8 cellular contexts compared by ENCODE assay signal in genomic region chr6:56842602-56843475, GRCh38.
DNase-seq lines count a peak whose midpoint lies in the region; ATAC-seq and TF ChIP-seq lines count a peak whose summit lies in the region.

No MANE protein-coding gene starts in this region.

- TF ChIP-seq POLR2A in NB4 (IDR thresholded peaks at IDR 0.05; ENCODE audit: extremely low read depth, insufficient read length) = no peak

- peaks cover 50% of the 10 kb centered on the region for H3K27me3 Mint-ChIP-seq in activated CD4-positive, alpha-beta T cell treated with anti-CD3 and anti-CD28 coated beads for 36 hours
- peaks cover 64% of the 10 kb centered on the region for H3K27me3 Mint-ChIP-seq in activated CD4-positive, alpha-beta memory T cell treated with anti-CD3 and anti-CD28 coated beads, Interleukin-2, amount 10 ng/mL, durations not matched to agents 7 days and 5 days
- H3K27me3 Mint-ChIP-seq in neural crest cell (ENCODE audit: low read depth) = no peaks in the 10 kb centered on the region

- CTCF ChIA-PET in activated CD4-positive, alpha-beta T cell treated with anti-CD3 and anti-CD28 coated beads for 36 hours (lab: Charles Lee) = no interaction called here
- CTCF ChIA-PET in HEK293T (lab: Yijun Ruan, JAX) = interaction anchor here (1.1 to 1.5 kb wide), 2 partner anchors 22 to 36 kb away, joined by 4 to 8 read pairs; no protein-coding TSS in a partner anchor
- CTCF ChIA-PET in activated CD4-positive, alpha-beta memory T cell treated with anti-CD3 and anti-CD28 coated beads, Interleukin-2, amount 10 ng/mL, durations not matched to agents 7 days and 5 days (lab: Charles Lee) = interaction anchor here (2.2 kb wide), 1 partner anchor 9 kb away, joined by 16 read pairs; no protein-coding TSS in a partner anchor

- no peaks in the 10 kb centered on the region for H3K9me3 Mint-ChIP-seq in activated CD4-positive, alpha-beta T cell treated with anti-CD3 and anti-CD28 coated beads for 36 hours (ENCODE audit: low read depth)
- no peaks in the 10 kb centered on the region for H3K9me3 Mint-ChIP-seq in activated CD4-positive, alpha-beta memory T cell treated with anti-CD3 and anti-CD28 coated beads, Interleukin-2, amount 10 ng/mL, durations not matched to agents 7 days and 5 days
- no peaks in the 10 kb centered on the region for H3K9me3 Mint-ChIP-seq in neural crest cell

- H3K4me3 Mint-ChIP-seq in activated CD4-positive, alpha-beta T cell treated with anti-CD3 and anti-CD28 coated beads for 36 hours = peak overlapping the region; percentile 76
- H3K4me3 Mint-ChIP-seq in activated CD4-positive, alpha-beta memory T cell treated with anti-CD3 and anti-CD28 coated beads, Interleukin-2, amount 10 ng/mL, durations not matched to agents 7 days and 5 days = peak overlapping the region; percentile 76
- peak overlapping the region; percentile 97 for H3K4me3 Mint-ChIP-seq in neural crest cell

- ATAC-seq in activated CD4-positive, alpha-beta T cell treated with anti-CD3 and anti-CD28 coated beads for 36 hours = peak; percentile 16

- H3K27ac Mint-ChIP-seq in activated CD4-positive, alpha-beta T cell treated with anti-CD3 and anti-CD28 coated beads for 36 hours = peak overlapping the region; percentile 61
- H3K27ac Mint-ChIP-seq in activated CD4-positive, alpha-beta memory T cell treated with anti-CD3 and anti-CD28 coated beads, Interleukin-2, amount 10 ng/mL, durations not matched to agents 7 days and 5 days = no peak overlapping the region
- H3K27ac Mint-ChIP-seq in neural crest cell (ENCODE audit: unreplicated experiment) = peak overlapping the region; percentile 90

- POLR2A ChIA-PET in activated CD4-positive, alpha-beta T cell treated with anti-CD3 and anti-CD28 coated beads for 36 hours (lab: Charles Lee) = no interaction called here
- POLR2A ChIA-PET in HEK293T (lab: Yijun Ruan, JAX) = interaction anchor here (1.0 to 1.5 kb wide), 7 partner anchors 22 to 378 kb away, joined by 3 to 8 read pairs (median 3); no protein-coding TSS in a partner anchor
- POLR2A ChIA-PET in activated CD4-positive, alpha-beta memory T cell treated with anti-CD3 and anti-CD28 coated beads, Interleukin-2, amount 10 ng/mL, durations not matched to agents 7 days and 5 days (lab: Charles Lee) = interaction anchor here (1.0 kb wide), 1 partner anchor 213 kb away, joined by 6 read pairs; no protein-coding TSS in a partner anchor

- H3K4me3 ChIP-seq in NB4 (ENCODE audit: low read depth, low read length) = peak overlapping the region; percentile 54
- H3K4me3 ChIP-seq in fibroblast of villous mesenchyme (ENCODE audit: low read depth, low read length) = peak overlapping the region; percentile 84

- intact Hi-C loops in activated CD4-positive, alpha-beta T cell treated with anti-CD3 and anti-CD28 coated beads for 36 hours (cut with DNase I, micrococcal nuclease) = loop anchor here in 1 of 2 experiments (2.0 to 5.0 kb wide), 2 partner anchors 109 to 134 kb away; no protein-coding TSS in a partner anchor

- peak; percentile 13 for DNase-seq in activated CD4-positive, alpha-beta T cell treated with anti-CD3 and anti-CD28 coated beads for 36 hours
- no peak for DNase-seq in activated CD4-positive, alpha-beta T cell treated with anti-CD3 and anti-CD28 coated beads, Interleukin-2, amount 50 U/mL, for 1 hour
- peak; percentile 56 for DNase-seq in HEK293T (ENCODE audit: extremely low spot score)
- peak; percentile 78 for DNase-seq in NB4 (ENCODE audit: low read depth)
- no peak for DNase-seq in activated CD4-positive, alpha-beta memory T cell treated with anti-CD3 and anti-CD28 coated beads, Interleukin-2, amount 10 ng/mL, durations not matched to agents 7 days and 5 days
- DNase-seq in fibroblast of villous mesenchyme (ENCODE audit: low read depth) = peak; percentile 49
- DNase-seq in neural crest cell (ENCODE audit: low read depth, low spot score) = peak; percentile 52
- no peak for DNase-seq in ureter (ENCODE audit: low spot score)

- H3K4me1 Mint-ChIP-seq in activated CD4-positive, alpha-beta T cell treated with anti-CD3 and anti-CD28 coated beads for 36 hours = peaks cover 4% of the 10 kb centered on the region
- H3K4me1 Mint-ChIP-seq in activated CD4-positive, alpha-beta memory T cell treated with anti-CD3 and anti-CD28 coated beads, Interleukin-2, amount 10 ng/mL, durations not matched to agents 7 days and 5 days = peaks cover 9% of the 10 kb centered on the region
- peaks cover 46% of the 10 kb centered on the region for H3K4me1 Mint-ChIP-seq in neural crest cell

- no peaks in the 10 kb centered on the region for H3K36me3 Mint-ChIP-seq in activated CD4-positive, alpha-beta T cell treated with anti-CD3 and anti-CD28 coated beads for 36 hours (ENCODE audit: low read depth)
- H3K36me3 Mint-ChIP-seq in activated CD4-positive, alpha-beta memory T cell treated with anti-CD3 and anti-CD28 coated beads, Interleukin-2, amount 10 ng/mL, durations not matched to agents 7 days and 5 days (ENCODE audit: low read depth) = no peaks in the 10 kb centered on the region
- H3K36me3 Mint-ChIP-seq in neural crest cell (ENCODE audit: low read depth) = no peaks in the 10 kb centered on the region

- TF ChIP-seq CTCF in NB4 (IDR thresholded peaks at IDR 0.05; ENCODE audit: low read depth, low read length) = no peak
- TF ChIP-seq CTCF in fibroblast of villous mesenchyme (IDR thresholded peaks at IDR 0.05; ENCODE audit: insufficient read depth, low read depth, low read length) = no peak
- TF ChIP-seq CTCF in neural crest cell (conservative IDR thresholded peaks at IDR 0.05) = no peak

TF ChIP-seq in HEK293T, 16 proteins besides CTCF, POLR2A, EP300 and RAD21:
- TF ChIP-seq L3MBTL2 (conservative IDR thresholded peaks at IDR 0.05) = no peak
- no peak for TF ChIP-seq LEF1 (IDR thresholded peaks at IDR 0.05; ENCODE audit: borderline replicate concordance)
- no peak for TF ChIP-seq PKNOX1 (IDR thresholded peaks at IDR 0.05)

Comparison
In these comparisons a context has a peak if more than half of its experiments do, and no peak if none do; other contexts are left out.
1. DNase-seq: peak in activated CD4-positive, alpha-beta T cell treated with anti-CD3 and anti-CD28 coated beads for 36 hours (single experiment), HEK293T (single experiment), NB4 (single experiment), fibroblast of villous mesenchyme (single experiment) and neural crest cell (single experiment); none in activated CD4-positive, alpha-beta T cell treated with anti-CD3 and anti-CD28 coated beads, Interleukin-2, amount 50 U/mL, for 1 hour (single experiment), activated CD4-positive, alpha-beta memory T cell treated with anti-CD3 and anti-CD28 coated beads, Interleukin-2, amount 10 ng/mL, durations not matched to agents 7 days and 5 days (single experiment) and ureter (single experiment).
2. Peak in every context shown above with its lines, with median percentiles within 50 percentile points of each other: H3K4me3 Mint-ChIP-seq.